18 cellular contexts compared by ENCODE assay signal in genomic region chr16:11380836-11381235, GRCh38.
"Had no signal": no experiment of that assay in that cellular context is flagged by ENCODE, and none has a peak within 500 bp of the region (broad histone marks: within the 10 kb centered on the region; RNA-seq: fewer than 3 reads in every experiment).

No MANE protein-coding gene starts in this region.

- H3K4me3 ChIP-seq: adrenal gland, gastroesophageal sphincter, heart left ventricle, testis had no signal

- H3K4me1 ChIP-seq: adrenal gland, gastroesophageal sphincter, testis had no signal

- H3K27ac Mint-ChIP-seq: activated naive CD4-positive, alpha-beta T cell treated with anti-CD3 and anti-CD28 coated beads for 36 hours; activated naive CD8-positive, alpha-beta T cell treated with anti-CD3 and anti-CD28 coated beads for 36 hours; brain; mesothelial cell of epicardium; naive B cell; nephron progenitor cell had no signal

- H3K27ac ChIP-seq: adrenal gland, gastroesophageal sphincter, heart left ventricle, neutrophil, testis had no signal

- H3K27me3 ChIP-seq: adrenal gland, gastroesophageal sphincter, heart left ventricle, neutrophil, testis had no signal

- H3K36me3 Mint-ChIP-seq: brain had no signal

- H3K4me3 Mint-ChIP-seq: activated naive CD4-positive, alpha-beta T cell treated with anti-CD3 and anti-CD28 coated beads for 36 hours; activated naive CD8-positive, alpha-beta T cell treated with anti-CD3 and anti-CD28 coated beads for 36 hours; brain; mesothelial cell of epicardium; naive B cell; nephron progenitor cell had no signal

- H3K36me3 ChIP-seq: adrenal gland, gastroesophageal sphincter, heart left ventricle had no signal

- H3K4me1 Mint-ChIP-seq: brain, mesothelial cell of epicardium, nephron progenitor cell had no signal

- ATAC-seq: gastroesophageal sphincter; heart left ventricle; stimulated activated naive CD8-positive, alpha-beta T cell treated with anti-CD3 and anti-CD28 coated beads, Interleukin-15, Interleukin-2, amounts not matched to agents 100 U/mL and 50 U/mL, for 24 hours had no signal

- H3K27me3 Mint-ChIP-seq: activated naive CD8-positive, alpha-beta T cell treated with anti-CD3 and anti-CD28 coated beads for 36 hours; brain had no signal

- H3K9me3 ChIP-seq: adrenal gland, gastroesophageal sphincter, heart left ventricle, neutrophil, testis had no signal

- DNase-seq: activated CD4-positive, alpha-beta T cell treated with anti-CD3 and anti-CD28 coated beads, Interleukin-2, amount 50 U/mL, for 1 hour; activated CD4-positive, CD25-positive, alpha-beta regulatory T cell treated with anti-CD3 and anti-CD28 coated beads, Interleukin-2, amount 50 U/mL, for 72 hours; activated CD8-positive, alpha-beta memory T cell treated with anti-CD3 and anti-CD28 coated beads for 24 hours; activated effector memory CD4-positive, alpha-beta T cell treated with anti-CD3 and anti-CD28 coated beads, Interleukin-2, amount 50 U/mL, for 16 hours; activated naive CD4-positive, alpha-beta T cell treated with anti-CD3 and anti-CD28 coated beads for 36 hours; activated naive CD8-positive, alpha-beta T cell treated with anti-CD3 and anti-CD28 coated beads for 36 hours; adrenal gland; caudate nucleus; mammary epithelial cell; naive B cell; nephron progenitor cell; stimulated activated naive CD8-positive, alpha-beta T cell treated with anti-CD3 and anti-CD28 coated beads, Interleukin-15, Interleukin-2, amounts not matched to agents 100 U/mL and 50 U/mL, for 24 hours; testis had no signal

- H3K9me3 Mint-ChIP-seq: activated naive CD4-positive, alpha-beta T cell treated with anti-CD3 and anti-CD28 coated beads for 36 hours; activated naive CD8-positive, alpha-beta T cell treated with anti-CD3 and anti-CD28 coated beads for 36 hours; naive B cell had no signal
